8 cellular contexts compared by ENCODE assay signal in genomic region chr20:45972500-45973183, GRCh38. TPM values are rescaled to one million over a fixed set of nuclear protein-coding genes. Genes with fewer than 3 reads are reported as not detected.
A peak's percentile ranks its signal among the peaks of the same experiment; 100 is the strongest.
DNase-seq lines count a peak whose midpoint lies in the region; ATAC-seq, FAIRE-seq and TF ChIP-seq lines count a peak whose summit lies in the region.

No MANE protein-coding gene starts in this region.

- CTCF ChIA-PET in activated CD4-positive, alpha-beta T cell treated with anti-CD3 and anti-CD28 coated beads for 36 hours (lab: Charles Lee), result interaction anchor here (0.7 to 4.6 kb wide), 8 partner anchors 10 to 173 kb away, joined by 3 to 42 read pairs (median 3); partner anchors contain the start of gene PCIF1

- peaks cover 15% of the 10 kb centered on the region for H3K4me1 Mint-ChIP-seq in activated CD4-positive, alpha-beta T cell treated with anti-CD3 and anti-CD28 coated beads for 36 hours
- H3K4me1 Mint-ChIP-seq in mesothelial cell of epicardium, result peaks cover 16% of the 10 kb centered on the region

- H3K27me3 Mint-ChIP-seq in activated CD4-positive, alpha-beta T cell treated with anti-CD3 and anti-CD28 coated beads for 36 hours, result peaks cover 1% of the 10 kb centered on the region
- peaks cover 5% of the 10 kb centered on the region for H3K27me3 Mint-ChIP-seq in mesothelial cell of epicardium (ENCODE audit: low read depth)

- no peak for DNase-seq in activated CD4-positive, alpha-beta T cell treated with anti-CD3 and anti-CD28 coated beads for 36 hours
- DNase-seq in activated CD4-positive, alpha-beta T cell treated with anti-CD3 and anti-CD28 coated beads for 48 hours, result no peak
- DNase-seq in NOMO-1 (lab: John Stamatoyannopoulos, UW; ENCODE audit: unreplicated experiment in 2 of 2), result peak; percentile 92 to 98
- DNase-seq in bronchial epithelial cell (ENCODE audit: low read depth), result no peak
- DNase-seq in mesothelial cell of epicardium (ENCODE audit: low spot score in 2 of 2, unreplicated experiment in 2 of 2), result no peak
- DNase-seq in HuH-7 (ENCODE audit: low spot score), result no peak
- DNase-seq in COLO668 (lab: John Stamatoyannopoulos, UW; ENCODE audit: unreplicated experiment), result no peak

- no peaks in the 10 kb centered on the region for H3K27me3 ChIP-seq in bronchial epithelial cell (ENCODE audit: control insufficient read depth, insufficient read depth, low read length)

- peak overlapping the region; percentile 94 for H3K4me3 Mint-ChIP-seq in activated CD4-positive, alpha-beta T cell treated with anti-CD3 and anti-CD28 coated beads for 36 hours
- peak overlapping the region; percentile 75 for H3K4me3 Mint-ChIP-seq in mesothelial cell of epicardium

- H3K4me3 ChIP-seq in bronchial epithelial cell (ENCODE audit: low read depth, low read length), result peak overlapping the region; percentile 94

- intact Hi-C loops in activated CD4-positive, alpha-beta T cell treated with anti-CD3 and anti-CD28 coated beads for 36 hours (cut with DNase I, micrococcal nuclease), result loop anchor here (1.0 to 10.0 kb wide), 17 partner anchors 37 to 1762 kb away; partner anchors contain the start of genes ACOT8 (in 2 of the 2), ELMO2 (in 2 of the 2), ZSWIM3 (in 2 of the 2) and CTSA (in 1 of the 2)

- H3K36me3 Mint-ChIP-seq in activated CD4-positive, alpha-beta T cell treated with anti-CD3 and anti-CD28 coated beads for 36 hours (ENCODE audit: low read depth), result peaks cover 16% of the 10 kb centered on the region
- H3K36me3 Mint-ChIP-seq in mesothelial cell of epicardium, result no peaks in the 10 kb centered on the region

- no peak for FAIRE-seq in bronchial epithelial cell (lab: Jason Lieb, UNC)

- peaks cover 21% of the 10 kb centered on the region for H3K36me3 ChIP-seq in bronchial epithelial cell (ENCODE audit: control insufficient read depth, insufficient read depth, low read length)

- no peak for ATAC-seq in activated CD4-positive, alpha-beta T cell treated with anti-CD3 and anti-CD28 coated beads for 36 hours
- no peak for ATAC-seq in HG03520 (IDR thresholded peaks at IDR 0.05; ENCODE audit: unreplicated experiment)

- peak overlapping the region; percentile 98 for H3K27ac Mint-ChIP-seq in activated CD4-positive, alpha-beta T cell treated with anti-CD3 and anti-CD28 coated beads for 36 hours
- H3K27ac Mint-ChIP-seq in mesothelial cell of epicardium, result peak overlapping the region; percentile 100

- TF ChIP-seq CTCF in bronchial epithelial cell (IDR thresholded peaks at IDR 0.05; ENCODE audit: insufficient read depth, low read length, severe bottlenecking) (no peak), mesothelial cell of epicardium (IDR thresholded peaks at IDR 0.05; ENCODE audit: unreplicated experiment) (no peak)

- no peaks in the 10 kb centered on the region for H3K9me3 Mint-ChIP-seq in activated CD4-positive, alpha-beta T cell treated with anti-CD3 and anti-CD28 coated beads for 36 hours (ENCODE audit: low read depth)
- no peaks in the 10 kb centered on the region for H3K9me3 Mint-ChIP-seq in mesothelial cell of epicardium

- POLR2A ChIA-PET in activated CD4-positive, alpha-beta T cell treated with anti-CD3 and anti-CD28 coated beads for 36 hours (lab: Charles Lee), result interaction anchor here (5.1 kb wide), 1 partner anchor 38 kb away, joined by 45 read pairs; the partner anchor contains the start of gene PCIF1

RNA-seq across cellular contexts. Expression of gene ZNF335, which starts 0.6 kb away (rescaled TPM):
- total RNA-seq in activated CD4-positive, alpha-beta T cell treated with anti-CD3 and anti-CD28 coated beads for 36 hours, result 10 to 100 TPM; 27.4 to 28.9 TPM
- total RNA-seq in bronchial epithelial cell (10.3 and 11.8 TPM in 2 replicates), mesothelial cell of epicardium (31.1 to 33.5 TPM (median 31.6 TPM) in 3 replicates)

RNA-seq across cellular contexts. Expression of gene MMP9, which starts 36.1 kb away (rescaled TPM):
- not detected for total RNA-seq in activated CD4-positive, alpha-beta T cell treated with anti-CD3 and anti-CD28 coated beads for 36 hours
- 0.26 and 6.0 TPM in 2 replicates for total RNA-seq in bronchial epithelial cell
- 0.11 TPM in 1 of 3 replicates, not detected in the others for total RNA-seq in mesothelial cell of epicardium

RNA-seq across cellular contexts. Expression of gene PCIF1, which starts 38.2 kb away (rescaled TPM):
- total RNA-seq in activated CD4-positive, alpha-beta T cell treated with anti-CD3 and anti-CD28 coated beads for 36 hours, result 10 to 100 TPM; 24.0 to 27.4 TPM
- total RNA-seq in bronchial epithelial cell (4.6 and 6.3 TPM in 2 replicates), mesothelial cell of epicardium (43.7 to 45.2 TPM (median 44.4 TPM) in 3 replicates)

RNA-seq across cellular contexts. Expression of gene SLC12A5, which starts 56.4 kb away (rescaled TPM):
- under 1 TPM; 0.49 to 0.73 TPM for total RNA-seq in activated CD4-positive, alpha-beta T cell treated with anti-CD3 and anti-CD28 coated beads for 36 hours
- total RNA-seq in bronchial epithelial cell (not detected in 2 replicates), mesothelial cell of epicardium (6.9 to 9.1 TPM (median 7.7 TPM) in 3 replicates)

Comparison
In these comparisons a context has a peak if more than half of its experiments do, and no peak if none do; other contexts are left out.
1. DNase-seq: peak in NOMO-1 (2 of 2); none in activated CD4-positive, alpha-beta T cell treated with anti-CD3 and anti-CD28 coated beads for 36 hours (single experiment), activated CD4-positive, alpha-beta T cell treated with anti-CD3 and anti-CD28 coated beads for 48 hours (single experiment), bronchial epithelial cell (single experiment), mesothelial cell of epicardium (0 of 2), HuH-7 (single experiment) and COLO668 (single experiment).